ENCODE assay signal across 1 cellular context in the genomic region with DNA sequence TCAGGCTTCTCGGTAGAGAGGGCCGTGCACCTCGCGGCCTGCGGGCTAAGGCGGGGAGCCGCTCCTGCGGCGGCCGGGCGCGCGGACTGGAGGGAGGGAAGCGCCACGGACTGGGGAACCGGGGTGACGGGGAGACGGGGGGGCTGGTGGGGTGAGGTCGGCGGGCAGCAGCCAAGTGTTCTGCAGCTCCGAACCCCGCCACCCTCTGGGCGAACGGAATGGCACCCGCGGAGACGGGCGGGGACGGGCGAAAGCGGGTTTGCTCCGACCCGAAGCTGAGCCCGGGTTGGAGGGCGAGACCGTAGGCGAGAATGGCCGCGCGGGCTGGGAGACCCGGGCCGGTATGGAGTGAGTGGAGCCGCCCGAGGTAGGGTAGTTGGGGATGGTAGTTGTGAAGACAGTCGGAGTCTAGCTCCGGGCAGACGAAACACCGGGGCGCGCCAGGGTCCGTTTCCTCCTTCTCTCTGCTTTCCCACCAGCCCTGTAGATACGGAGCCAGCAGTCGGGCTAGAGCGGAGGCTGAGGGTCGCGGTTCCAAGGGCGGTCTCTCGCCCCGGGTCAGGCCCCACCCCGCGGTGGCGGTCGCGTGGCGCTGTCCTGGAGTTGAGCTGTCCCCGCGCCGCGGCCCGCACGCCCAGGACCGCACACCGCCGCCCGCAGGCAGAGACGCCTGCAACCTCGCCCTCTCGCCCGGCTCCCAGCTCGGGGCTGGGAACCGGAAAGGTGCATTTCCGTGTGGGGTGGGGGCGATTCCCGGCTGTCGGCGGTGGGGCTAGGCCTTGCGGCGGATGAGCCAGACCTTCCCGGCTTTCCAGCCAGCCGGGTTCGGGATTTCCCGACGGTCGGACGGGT.
TF ChIP-seq lines count a peak whose summit lies in the region.

No MANE protein-coding gene starts in this region.

TF ChIP-seq in SK-N-SH, 30 proteins besides CTCF, POLR2A, EP300 and RAD21 (continued from another document):
- TF ChIP-seq, protein P1, sequence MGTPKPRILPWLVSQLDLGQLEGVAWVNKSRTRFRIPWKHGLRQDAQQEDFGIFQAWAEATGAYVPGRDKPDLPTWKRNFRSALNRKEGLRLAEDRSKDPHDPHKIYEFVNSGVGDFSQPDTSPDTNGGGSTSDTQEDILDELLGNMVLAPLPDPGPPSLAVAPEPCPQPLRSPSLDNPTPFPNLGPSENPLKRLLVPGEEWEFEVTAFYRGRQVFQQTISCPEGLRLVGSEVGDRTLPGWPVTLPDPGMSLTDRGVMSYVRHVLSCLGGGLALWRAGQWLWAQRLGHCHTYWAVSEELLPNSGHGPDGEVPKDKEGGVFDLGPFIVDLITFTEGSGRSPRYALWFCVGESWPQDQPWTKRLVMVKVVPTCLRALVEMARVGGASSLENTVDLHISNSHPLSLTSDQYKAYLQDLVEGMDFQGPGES (IDR thresholded peaks at IDR 0.05; ENCODE audit: low read depth, low read length), result no peak
- TF ChIP-seq FOXJ3 (CRISPR knock-in tag; IDR thresholded peaks at IDR 0.05) (no peak), FOSL2 (IDR thresholded peaks at IDR 0.05; ENCODE audit: borderline replicate concordance, low read depth) (no peak), GATA2 (CRISPR knock-in tag; IDR thresholded peaks at IDR 0.05) (no peak), FOXM1 (IDR thresholded peaks at IDR 0.05; ENCODE audit: low read depth) (no peak), TCF12 (IDR thresholded peaks at IDR 0.05) (no peak), SIN3A (IDR thresholded peaks at IDR 0.05; ENCODE audit: borderline replicate concordance, low read depth, low read length) (no peak), SMC3 (IDR thresholded peaks at IDR 0.05; ENCODE audit: low read depth, low read length) (no peak), RXRA (IDR thresholded peaks at IDR 0.05; ENCODE audit: borderline replicate concordance, low read depth) (no peak), YY1 (IDR thresholded peaks at IDR 0.05; ENCODE audit: low read depth) (no peak; the same call in 1 of the 2 replicates), TEAD4 (IDR thresholded peaks at IDR 0.05; ENCODE audit: borderline replicate concordance, insufficient read depth) (no peak)
